In genomic region chr10:88881335-88881734, GRCh38 we compare ENCODE assay signal across 1 cellular context.
TF ChIP-seq lines count a peak whose summit lies in the region.

No MANE protein-coding gene starts in this region.

TF ChIP-seq in GM23338, 12 proteins besides CTCF, POLR2A, EP300 and RAD21 (continued from another document):
- TF ChIP-seq ZNF462 (CRISPR knock-in tag; IDR thresholded peaks at IDR 0.05) = no peak
- no peak for TF ChIP-seq JUNB (IDR thresholded peaks at IDR 0.05; ENCODE audit: unreplicated experiment)
- no peak for TF ChIP-seq EZH2phosphoT487 (IDR thresholded peaks at IDR 0.05; ENCODE audit: unreplicated experiment)
- no peak for TF ChIP-seq NANOG (IDR thresholded peaks at IDR 0.05; ENCODE audit: borderline replicate concordance)
- TF ChIP-seq ETS1 (IDR thresholded peaks at IDR 0.05) = no peak
- no peak for TF ChIP-seq CREB1 (CRISPR knock-in tag; IDR thresholded peaks at IDR 0.05; ENCODE audit: low read depth)
- no peak for TF ChIP-seq STAT1 (IDR thresholded peaks at IDR 0.05; ENCODE audit: unreplicated experiment)
- TF ChIP-seq ZNF114 (CRISPR knock-in tag; IDR thresholded peaks at IDR 0.05) = no peak
TF ChIP-seq in GM23338: peak in this region for 0.
